Comparison of ENCODE assay signal across 17 cellular contexts in genomic region chr12:71981149-71981548, GRCh38. TPM values are rescaled to one million over a fixed set of nuclear protein-coding genes. Genes with fewer than 3 reads are reported as not detected.
DNase-seq lines count a peak whose midpoint lies in the region; ATAC-seq, FAIRE-seq and TF ChIP-seq lines count a peak whose summit lies in the region.
"Had no signal": no experiment of that assay in that cellular context is flagged by ENCODE, and none has a peak within 500 bp of the region (broad histone marks: within the 10 kb centered on the region; RNA-seq: fewer than 3 reads in every experiment).

No MANE protein-coding gene starts in this region.

- H3K4me3 ChIP-seq in cardiac muscle cell (no peak overlapping the region), right cardiac atrium (ENCODE audit: low read length) (no peak overlapping the region), K562 (no peak overlapping the region), liver (ENCODE audit: low read depth in 1 of 3, low read length in 3 of 3) (no peak overlapping the region)

- H3K36me3 ChIP-seq in cardiac muscle cell (no peaks in the 10 kb centered on the region), K562 (ENCODE audit: control insufficient read depth, insufficient read depth, low read length) (no peaks in the 10 kb centered on the region), liver (ENCODE audit: control insufficient read depth in 4 of 4, insufficient read depth in 3 of 4, low read depth in 1 of 4, low read length in 3 of 4) (no peaks in the 10 kb centered on the region)

- H3K79me2 ChIP-seq in K562 (ENCODE audit: control insufficient read depth, insufficient read depth, low read length) = no peaks in the 10 kb centered on the region

- H2AFZ ChIP-seq in K562 (ENCODE audit: low read depth, low read length) = no peak overlapping the region

- BruUV-seq in K562 (replicated peaks; lab: Mats Ljungman, UMichigan) = no TSS peak

- H3K4me2 ChIP-seq in K562 (ENCODE audit: insufficient read depth, low read length) = no peak overlapping the region

- POLR2A ChIA-PET in K562 (lab: Yijun Ruan, JAX) = interaction anchor here (1.3 kb wide), 1 partner anchor 12 kb away, joined by 7 read pairs; no protein-coding TSS in a partner anchor

- in situ Hi-C loops in K562 (cut with MboI) = no loop called here

- H3K9me3 ChIP-seq in cardiac muscle cell (ENCODE audit: low read depth) (no peaks in the 10 kb centered on the region), right cardiac atrium (ENCODE audit: control insufficient read depth, low read length) (no peaks in the 10 kb centered on the region), K562 (replicated peaks; ENCODE audit: control insufficient read depth, insufficient read depth, low read depth, low read length) (no peaks in the 10 kb centered on the region), liver (ENCODE audit: control insufficient read depth in 4 of 4, low read length in 3 of 4) (no peaks in the 10 kb centered on the region)

- DNase-seq in cardiac muscle cell (ENCODE audit: low read depth in 1 of 2, low spot score in 1 of 2) (peak; percentile 2 to 46), right cardiac atrium (no peak), K562 (ENCODE audit: extremely low read depth in 1 of 4, low spot score in 3 of 4) (no peak), kidney glomerular epithelial cell (lab: John Stamatoyannopoulos, UW) (no peak), DMS 273 (lab: John Stamatoyannopoulos, UW; ENCODE audit: unreplicated experiment) (no peak)
- DNase-seq: NCI-H1930, NCI-H2171 treated with DMSO at 0.1 percent for 48 hours, NCI-H82, SIG-M5, SW 1271 had no signal

- no peaks in the 10 kb centered on the region for H4K20me1 ChIP-seq in K562 (replicated peaks; ENCODE audit: control insufficient read depth, insufficient read depth, low read length)

- no peak for FAIRE-seq in K562 (lab: Jason Lieb, UNC)

- no peak overlapping the region for H3K27ac ChIP-seq in cardiac muscle cell
- H3K27ac ChIP-seq in right cardiac atrium (ENCODE audit: low read length) = no peak overlapping the region
- no peak overlapping the region for H3K27ac ChIP-seq in K562 (ENCODE audit: extremely low read depth, low read depth, low read length)
- H3K27ac ChIP-seq in liver (ENCODE audit: low read depth in 1 of 2, low read length in 2 of 2) = no peak overlapping the region
- H3K27ac ChIP-seq: C4-2B had no signal

- H3K9me1 ChIP-seq in K562 (ENCODE audit: control insufficient read depth, insufficient read depth, low read length) = no peaks in the 10 kb centered on the region

- no peak for TF ChIP-seq CTCF in cardiac muscle cell (IDR thresholded peaks at IDR 0.05; ENCODE audit: low read depth, low read length)
- TF ChIP-seq CTCF in K562 (IDR thresholded peaks at IDR 0.05 in 2 of 3, conservative IDR thresholded peaks at IDR 0.05 in 1 of 3; ENCODE audit: insufficient read depth in 2 of 3, low read depth in 1 of 3, low read length in 3 of 3) = no peak
- TF ChIP-seq CTCF in liver (IDR thresholded peaks at IDR 0.05; ENCODE audit: low read depth, low read length, missing input control) = no peak

- H3K9ac ChIP-seq in K562 (ENCODE audit: insufficient read depth in 1 of 2, low read depth in 2 of 2, low read length in 2 of 2) (no peak overlapping the region), liver (ENCODE audit: low read depth in 1 of 2, low read length in 2 of 2) (no peak overlapping the region)

- intact Hi-C loops in right cardiac atrium (cut with DNase I) = no loop called here
- intact Hi-C loops in K562 (cut with micrococcal nuclease) = no loop called here

- WGBS in right cardiac atrium = 100% methylated on average over 1 of the region's 1 CpG
- WGBS in K562 (ENCODE audit: insufficient coverage, low coverage, missing lambda C conversion rate) = 7% methylated on average over 1 of the region's 1 CpG
- 95% methylated on average over 1 of the region's 1 CpG for WGBS in liver

- TF ChIP-seq RAD21 in K562 (CRISPR knock-in tag; conservative IDR thresholded peaks at IDR 0.05 in 1 of 2, IDR thresholded peaks at IDR 0.05 in 1 of 2) (no peak), liver (IDR thresholded peaks at IDR 0.05) (no peak)

- ATAC-seq in right cardiac atrium = no peak
- ATAC-seq in K562 = no peak
- no peak for ATAC-seq in GM19397 (IDR thresholded peaks at IDR 0.05; ENCODE audit: unreplicated experiment)
- no peak for ATAC-seq in GM19328 (IDR thresholded peaks at IDR 0.05; ENCODE audit: unreplicated experiment)

- TF ChIP-seq POLR2A in K562 (conservative IDR thresholded peaks at IDR 0.05) = no peak

- no peaks in the 10 kb centered on the region for H3K27me3 ChIP-seq in cardiac muscle cell
- no peaks in the 10 kb centered on the region for H3K27me3 ChIP-seq in right cardiac atrium (ENCODE audit: control insufficient read depth, insufficient read depth)
- no peaks in the 10 kb centered on the region for H3K27me3 ChIP-seq in K562 (ENCODE audit: control insufficient read depth in 2 of 2, insufficient read depth in 2 of 2, low read length in 2 of 2)
- H3K27me3 ChIP-seq in liver (ENCODE audit: control insufficient read depth in 4 of 4, insufficient read depth in 4 of 4, low read length in 3 of 4) = no peaks in the 10 kb centered on the region

- H3K4me1 ChIP-seq in cardiac muscle cell (ENCODE audit: low read depth) = no peaks in the 10 kb centered on the region
- no peaks in the 10 kb centered on the region for H3K4me1 ChIP-seq in right cardiac atrium (ENCODE audit: control insufficient read depth, insufficient read depth, low read length)
- no peaks in the 10 kb centered on the region; a peak in 1 of 5 replicates for H3K4me1 ChIP-seq in K562 (replicated peaks in 1 of 2; ENCODE audit: control insufficient read depth in 2 of 2, insufficient read depth in 2 of 2, low read length in 2 of 2)
- no peaks in the 10 kb centered on the region for H3K4me1 ChIP-seq in liver (ENCODE audit: control insufficient read depth in 4 of 4, insufficient read depth in 4 of 4, low read length in 3 of 4)

- no peak for TF ChIP-seq EP300 in K562 (IDR thresholded peaks at IDR 0.05; ENCODE audit: low read length)

- CTCF ChIA-PET in K562 (lab: Yijun Ruan, JAX; ENCODE audit: low intra/inter-chr PET ratio) = no interaction called here

TF ChIP-seq in K562, 482 proteins besides CTCF, POLR2A, EP300 and RAD21:
- TF ChIP-seq EHMT2 (IDR thresholded peaks at IDR 0.05) = peak; percentile 78
- TF ChIP-seq GATAD2A (IDR thresholded peaks at IDR 0.05) = no peak

TF ChIP-seq in liver, 16 proteins besides CTCF, POLR2A, EP300 and RAD21 (continues in another document):
- peak; percentile 95 for TF ChIP-seq REST (IDR thresholded peaks at IDR 0.05)
- TF ChIP-seq HNF4A (conservative IDR thresholded peaks at IDR 0.05) = peak in 1 of 2 donors; percentile 45

RNA-seq across cellular contexts. Expression of gene TPH2, which starts 42.5 kb away (rescaled TPM):
- not detected in 2 replicates for total RNA-seq in cardiac muscle cell
- not detected in 2 replicates for polyA plus RNA-seq in cardiac muscle cell
- total RNA-seq in right cardiac atrium = not detected
- not detected for polyA plus RNA-seq in right cardiac atrium
- 1.3 and 2.0 TPM in 2 replicates for total RNA-seq in K562 (2011; cell fraction: chromatin; rRNA removed; ENCODE audit: low replicate concordance)
- 0.79 and 0.83 TPM in 2 replicates for total RNA-seq in K562 (2011; cell fraction: nucleolus; rRNA removed)
- total RNA-seq in K562 (2011; cell fraction: nucleoplasm; rRNA removed) = 1.8 and 1.9 TPM in 2 replicates
- total RNA-seq in K562 (2014; rRNA removed) = 0.78 TPM in 1 of 2 replicates, not detected in the other
- 0.16 and 0.22 TPM in 2 replicates for total RNA-seq in K562 (2014; rRNA removed; fragmentation: Illumina TruSeq; extraction: Trizol)
- total RNA-seq in K562 (2015; rRNA removed; fragmentation: Illumina TruSeq; extraction: Trizol) = 0.38 TPM in 1 of 2 replicates, not detected in the other
- total RNA-seq in K562 (2021) = not detected in 2 replicates
- 0.14 TPM in 1 of 2 replicates, not detected in the other for polyA plus RNA-seq in K562 (2011; rRNA removed)
- polyA plus RNA-seq in K562 (2011; cell fraction: cytosol; rRNA removed) = 0.07 TPM in 1 of 2 replicates, not detected in the other
- 0.80 TPM in 1 of 2 replicates, not detected in the other for polyA plus RNA-seq in K562 (2011; cell fraction: nucleus; rRNA removed)
- 0.20 and 0.47 TPM in 2 replicates for polyA plus RNA-seq in K562 (2012)
- polyA plus RNA-seq in K562 (2014; fragmentation: Illumina TruSeq; extraction: Trizol) = 0.06 and 0.28 TPM in 2 replicates
- under 1 TPM; 0.06 to 0.13 TPM for polyA plus RNA-seq in K562 (2014; fragmentation: Nextera tagmentation; extraction: Ambion mirVana)
- polyA plus RNA-seq in K562 (2014; rRNA removed) = not detected in 2 replicates
- 0.15 and 0.32 TPM in 2 replicates for polyA minus RNA-seq in K562 (2011; rRNA and poly(A)+ RNA removed)
- polyA minus RNA-seq in K562 (2011; cell fraction: cytosol; rRNA and poly(A)+ RNA removed) = not detected in 2 replicates
- polyA minus RNA-seq in K562 (2011; cell fraction: nucleus; rRNA and poly(A)+ RNA removed) = 0.33 and 0.81 TPM in 2 replicates
- not detected for total RNA-seq in liver
- not detected for polyA plus RNA-seq in liver
- total RNA-seq: A172, NCI-H460, RPMI7951 had no signal

Comparison
In these comparisons a context has a peak if more than half of its experiments do, and no peak if none do; other contexts are left out.
1. DNase-seq: peak in cardiac muscle cell (2 of 2); none in right cardiac atrium (0 of 3), K562 (0 of 4), kidney glomerular epithelial cell (single experiment) and DMS 273 (single experiment).